16 cellular contexts compared by ENCODE assay signal in the genomic region with DNA sequence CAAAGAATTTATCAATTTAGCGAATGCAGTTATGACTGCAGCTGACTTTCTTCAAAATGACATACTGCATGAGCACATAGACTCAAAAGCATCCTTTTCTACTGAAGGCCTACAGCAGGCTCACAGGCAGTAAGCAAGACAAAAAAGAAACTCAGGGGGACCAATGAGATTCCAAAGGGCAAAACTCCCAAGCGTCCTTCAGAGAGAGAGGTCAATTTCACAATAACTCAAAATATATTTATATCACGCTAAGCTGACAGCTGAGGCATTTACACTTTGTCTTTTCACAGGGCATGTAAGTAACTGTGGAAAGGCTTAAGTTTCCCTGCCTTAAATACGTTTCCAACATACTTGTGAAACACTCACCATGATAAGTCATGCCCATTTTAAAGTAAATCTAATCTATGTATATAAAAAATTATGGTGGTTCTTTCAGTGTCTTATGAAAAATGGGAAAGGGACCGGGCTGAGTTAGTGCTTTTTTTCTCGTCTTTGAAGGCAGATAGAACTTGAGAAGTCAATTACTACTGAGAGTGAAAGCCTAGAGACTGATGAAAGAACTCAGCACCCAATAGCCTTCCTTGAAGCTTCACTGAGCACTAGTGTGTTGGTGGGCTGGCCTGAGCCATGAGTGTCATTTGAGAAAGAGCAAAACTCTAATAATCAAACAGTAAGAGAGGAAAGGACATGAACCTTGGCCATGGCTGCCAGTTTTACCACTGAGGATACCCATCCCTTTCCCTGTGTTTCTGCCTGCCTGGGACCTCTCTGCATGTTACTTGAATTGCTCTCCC.
"Had no signal": no experiment of that assay in that cellular context is flagged by ENCODE, and none has a peak within 500 bp of the region (broad histone marks: within the 10 kb centered on the region; RNA-seq: fewer than 3 reads in every experiment).

No MANE protein-coding gene starts in this region.

- H3K36me3 ChIP-seq: ascending aorta, colonic mucosa, ovary, upper lobe of left lung had no signal

- H3K36me3 Mint-ChIP-seq: activated naive CD8-positive, alpha-beta T cell treated with anti-CD3 and anti-CD28 coated beads, Interleukin-2, amount 10 ng/mL, durations not matched to agents 7 days and 5 days; WTC11 had no signal

- H3K9me3 ChIP-seq: ascending aorta, colonic mucosa, ovary, upper lobe of left lung had no signal

- H3K27ac ChIP-seq: ascending aorta, colonic mucosa, ovary, upper lobe of left lung had no signal

- H3K4me3 Mint-ChIP-seq: activated CD8-positive, alpha-beta T cell treated with anti-CD3 and anti-CD28 coated beads, Interleukin-2, amount 10 ng/mL, durations not matched to agents 7 days and 5 days; activated naive CD8-positive, alpha-beta T cell treated with anti-CD3 and anti-CD28 coated beads, Interleukin-2, amount 10 ng/mL, durations not matched to agents 7 days and 5 days; T-helper 1 cell treated with Interleukin-12 subunit alpha and Interleukin-12 subunit beta and Interleukin-4 antibody, amounts not matched to agents 30 μg/mL and 1 μg/mL, for 36 hours; WTC11 had no signal

- ATAC-seq: activated CD8-positive, alpha-beta T cell treated with anti-CD3 and anti-CD28 coated beads, Interleukin-2, amount 10 ng/mL, durations not matched to agents 7 days and 5 days; SK-N-SH treated with all-trans-retinoic acid at 6 μM for 48 hours had no signal

- H3K27me3 ChIP-seq: ascending aorta, colonic mucosa, ovary, upper lobe of left lung had no signal

- H3K4me1 Mint-ChIP-seq: activated naive CD8-positive, alpha-beta T cell treated with anti-CD3 and anti-CD28 coated beads, Interleukin-2, amount 10 ng/mL, durations not matched to agents 7 days and 5 days; WTC11 had no signal

- DNase-seq: activated CD4-positive, alpha-beta T cell treated with anti-CD3 and anti-CD28 coated beads for 48 hours; activated CD8-positive, alpha-beta memory T cell treated with anti-CD3 and anti-CD28 coated beads, Interleukin-2, amount 50 U/mL, for 48 hours; activated CD8-positive, alpha-beta T cell treated with anti-CD3 and anti-CD28 coated beads, Interleukin-2, amount 10 ng/mL, durations not matched to agents 7 days and 5 days; activated naive CD8-positive, alpha-beta T cell treated with anti-CD3 and anti-CD28 coated beads, Interleukin-2, amount 10 ng/mL, durations not matched to agents 7 days and 5 days; colonic mucosa; effector CD8-positive, alpha-beta T cell; hippocampal formation; ovary; retina; stimulated activated CD4-positive, alpha-beta T cell treated with anti-CD3 and anti-CD28 coated beads, Interleukin-2, amount 100 ng/mL, for 48 hours; stimulated activated naive CD4-positive, alpha-beta T cell treated with Interleukin-2 at 50 U/mL for 16 hours; upper lobe of left lung had no signal

- H3K4me1 ChIP-seq: ascending aorta, colonic mucosa had no signal

- H3K9me3 Mint-ChIP-seq: activated naive CD8-positive, alpha-beta T cell treated with anti-CD3 and anti-CD28 coated beads, Interleukin-2, amount 10 ng/mL, durations not matched to agents 7 days and 5 days; T-helper 1 cell treated with Interleukin-12 subunit alpha and Interleukin-12 subunit beta and Interleukin-4 antibody, amounts not matched to agents 30 μg/mL and 1 μg/mL, for 36 hours; WTC11 had no signal

- H3K4me3 ChIP-seq: ascending aorta, colonic mucosa, ovary, upper lobe of left lung had no signal

- H3K27ac Mint-ChIP-seq: activated CD8-positive, alpha-beta T cell treated with anti-CD3 and anti-CD28 coated beads, Interleukin-2, amount 10 ng/mL, durations not matched to agents 7 days and 5 days; activated naive CD8-positive, alpha-beta T cell treated with anti-CD3 and anti-CD28 coated beads, Interleukin-2, amount 10 ng/mL, durations not matched to agents 7 days and 5 days; T-helper 1 cell treated with Interleukin-12 subunit alpha and Interleukin-12 subunit beta and Interleukin-4 antibody, amounts not matched to agents 30 μg/mL and 1 μg/mL, for 36 hours had no signal
